ENCODE assay signal across 9 cellular contexts in genomic region chr1:183209533-183210158, GRCh38. TPM values are rescaled to one million over a fixed set of nuclear protein-coding genes. Genes with fewer than 3 reads are reported as not detected.
A peak's percentile ranks its signal among the peaks of the same experiment; 100 is the strongest.
DNase-seq lines count a peak whose midpoint lies in the region; ATAC-seq lines count a peak whose summit lies in the region.
"Had no signal": no experiment of that assay in that cellular context is flagged by ENCODE, and none has a peak within 500 bp of the region (broad histone marks: within the 10 kb centered on the region; RNA-seq: fewer than 3 reads in every experiment).

No MANE protein-coding gene starts in this region.

- ATAC-seq in HG02852 (IDR thresholded peaks at IDR 0.05; ENCODE audit: unreplicated experiment) (no peak), HG02623 (IDR thresholded peaks at IDR 0.05; ENCODE audit: unreplicated experiment) (no peak)

- peak; percentile 23 for DNase-seq in NCI-H146 (lab: John Stamatoyannopoulos, UW)
- DNase-seq in NCI-H146 treated with DMSO at 0.1 percent for 48 hours (lab: John Stamatoyannopoulos, UW; ENCODE audit: unreplicated experiment), result no peak
- peak; percentile 90 for DNase-seq in HS-5 (ENCODE audit: low read depth)
- DNase-seq in amniotic stem cell (lab: John Stamatoyannopoulos, UW), result peak; percentile 34
- DNase-seq in renal cortical epithelial cell (ENCODE audit: low read depth), result peak; percentile 92
- DNase-seq in activated CD8-positive, alpha-beta memory T cell treated with anti-CD3 and anti-CD28 coated beads for 24 hours, result no peak
- DNase-seq: KBM-7 had no signal

RNA-seq across cellular contexts. Expression of gene LAMC2, which starts 23.6 kb away (rescaled TPM):
- total RNA-seq in renal cortical epithelial cell, result 128 and 1,305 TPM in 2 replicates

Comparison
In these comparisons a context has a peak if more than half of its experiments do, and no peak if none do; other contexts are left out.
1. DNase-seq: peak in NCI-H146 (single experiment), HS-5 (single experiment), amniotic stem cell (single experiment) and renal cortical epithelial cell (single experiment); none in NCI-H146 treated with DMSO at 0.1 percent for 48 hours (single experiment) and activated CD8-positive, alpha-beta memory T cell treated with anti-CD3 and anti-CD28 coated beads for 24 hours (single experiment).